In genomic region chr6:39085129-39085528, GRCh38 we compare ENCODE assay signal across 28 cellular contexts. TPM values are rescaled to one million over a fixed set of nuclear protein-coding genes. Genes with fewer than 3 reads are reported as not detected.
"Had no signal": no experiment of that assay in that cellular context is flagged by ENCODE, and none has a peak within 500 bp of the region (broad histone marks: within the 10 kb centered on the region; RNA-seq: fewer than 3 reads in every experiment).

No MANE protein-coding gene starts in this region.

- H3K4me3 ChIP-seq: breast epithelium, esophagus squamous epithelium, left ventricle myocardium inferior, right lobe of liver, testis, transverse colon had no signal

- H3K27ac Mint-ChIP-seq: activated T-helper 17 cell treated with anti-CD3 and anti-CD28 coated beads, Interleukin-2, amount 50 U/mL, for 72 hours; dendritic cell treated with granulocyte-macrophage colony-stimulating factor and Interleukin-4, amounts not matched to agents 40 ng/mL and 50 ng/mL, for 4 days; naive B cell had no signal

- H3K9me3 ChIP-seq: breast epithelium, esophagus squamous epithelium, left ventricle myocardium inferior, right lobe of liver, testis, transverse colon had no signal

- H3K4me3 Mint-ChIP-seq: activated T-cell treated with anti-CD3 and anti-CD28 coated beads, Interleukin-2, amount 50 U/mL, for 4 hours; activated T-helper 17 cell treated with anti-CD3 and anti-CD28 coated beads, Interleukin-2, amount 50 U/mL, for 72 hours; dendritic cell treated with granulocyte-macrophage colony-stimulating factor and Interleukin-4, amounts not matched to agents 40 ng/mL and 50 ng/mL, for 4 days; naive B cell; neural crest cell had no signal

- DNase-seq: activated CD4-positive, alpha-beta T cell treated with anti-CD3 and anti-CD28 coated beads for 4 hours; activated CD4-positive, alpha-beta T cell treated with anti-CD3 and anti-CD28 coated beads, Interleukin-2, amount 50 U/mL, for 48 hours; activated CD8-positive, alpha-beta memory T cell treated with anti-CD3 and anti-CD28 coated beads, Interleukin-2, amount 50 U/mL, for 4 hours; activated gamma-delta T cell treated with Interleukin-2 at 50 U/mL for 16 hours; activated naive CD4-positive, alpha-beta T cell treated with anti-CD3 and anti-CD28 coated beads, Interleukin-2, amount 50 U/mL, for 16 hours; activated T-cell treated with anti-CD3 and anti-CD28 coated beads, Interleukin-2, amount 50 U/mL, for 4 hours; amniotic stem cell; central memory CD4-positive, alpha-beta T cell; effector CD4-positive, alpha-beta T cell; esophagus squamous epithelium; foreskin melanocyte; naive B cell; right lobe of liver; stimulated activated CD4-positive, alpha-beta T cell treated with anti-CD3 and anti-CD28 coated beads, Interleukin-2, amount 100 ng/mL, for 48 hours; stimulated activated naive CD4-positive, alpha-beta T cell treated with Interleukin-2 at 50 U/mL for 16 hours; T-helper 1 cell; testis; transverse colon had no signal

- H3K27ac ChIP-seq: breast epithelium, epithelial cell of prostate, esophagus squamous epithelium, right lobe of liver, testis, transverse colon had no signal

- H3K36me3 Mint-ChIP-seq: naive B cell had no signal

- H3K36me3 ChIP-seq: breast epithelium, esophagus squamous epithelium, left ventricle myocardium inferior, right lobe of liver, transverse colon had no signal

- H3K4me1 ChIP-seq: breast epithelium, right lobe of liver, testis had no signal

- H3K9me3 Mint-ChIP-seq: activated T-cell treated with anti-CD3 and anti-CD28 coated beads, Interleukin-2, amount 50 U/mL, for 4 hours; activated T-helper 17 cell treated with anti-CD3 and anti-CD28 coated beads, Interleukin-2, amount 50 U/mL, for 72 hours; dendritic cell treated with granulocyte-macrophage colony-stimulating factor and Interleukin-4, amounts not matched to agents 40 ng/mL and 50 ng/mL, for 4 days; naive B cell; neural crest cell had no signal

- H3K27me3 ChIP-seq: breast epithelium, right lobe of liver, testis had no signal

RNA-seq across cellular contexts. Expression of gene GLP1R, which starts 36.5 kb away (rescaled TPM):
- total RNA-seq: activated T-helper 17 cell treated with anti-CD3 and anti-CD28 coated beads, Interleukin-2, amount 50 U/mL, for 72 hours; glomerular endothelial cell; lung microvascular endothelial cell; omental fat pad; right lobe of liver; skeletal muscle tissue; transverse colon had no signal
